In the genomic region with DNA sequence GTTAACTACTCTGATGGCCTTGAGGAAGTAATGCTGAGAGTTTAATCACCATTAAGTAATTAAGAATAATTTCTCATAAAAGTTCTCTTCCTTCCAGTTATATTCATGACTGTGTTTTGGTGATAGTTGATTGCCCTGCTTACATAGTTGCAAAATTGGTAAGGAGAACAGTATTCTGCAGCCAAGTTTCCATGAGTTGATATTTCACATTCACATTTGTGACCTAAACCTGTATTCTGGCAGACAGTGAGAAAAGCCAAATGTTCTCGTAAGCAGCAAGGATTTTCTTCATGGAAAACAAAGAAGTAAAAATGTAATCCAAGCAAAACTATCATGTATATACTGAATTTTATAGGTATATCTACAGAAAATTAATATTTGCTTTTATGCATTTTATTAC, we compare ENCODE assay signal across 13 cellular contexts.
"Had no signal": no experiment of that assay in that cellular context is flagged by ENCODE, and none has a peak within 500 bp of the region (broad histone marks: within the 10 kb centered on the region; RNA-seq: fewer than 3 reads in every experiment).

No MANE protein-coding gene starts in this region.

- H3K9me3 Mint-ChIP-seq: activated naive CD8-positive, alpha-beta T cell treated with anti-CD3 and anti-CD28 coated beads, Interleukin-2, amount 50 U/mL, for 24 hours; activated T-helper 2 cell treated with anti-CD3 and anti-CD28 coated beads, Interferon-gamma antibody, Interleukin-2, Interleukin-4, amounts not matched to agents 10 μg/mL and 5 μg/mL and 100 μg/mL, durations not matched to agents 14 hours and 24 hours and 36 hours had no signal

- H3K4me3 ChIP-seq: dorsolateral prefrontal cortex had no signal

- ATAC-seq: activated CD8-positive, alpha-beta memory T cell treated with anti-CD3 and anti-CD28 coated beads, Interleukin-2, amount 10 ng/mL, durations not matched to agents 7 days and 5 days; activated naive CD8-positive, alpha-beta T cell treated with anti-CD3 and anti-CD28 coated beads, Interleukin-2, amount 50 U/mL, for 24 hours had no signal

- H3K4me1 Mint-ChIP-seq: activated CD8-positive, alpha-beta memory T cell treated with anti-CD3 and anti-CD28 coated beads, Interleukin-2, amount 10 ng/mL, durations not matched to agents 7 days and 5 days; activated naive CD8-positive, alpha-beta T cell treated with anti-CD3 and anti-CD28 coated beads, Interleukin-2, amount 50 U/mL, for 24 hours had no signal

- H3K27ac ChIP-seq: dorsolateral prefrontal cortex, WERI-Rb-1 had no signal

- H3K27ac Mint-ChIP-seq: activated CD8-positive, alpha-beta memory T cell treated with anti-CD3 and anti-CD28 coated beads, Interleukin-2, amount 10 ng/mL, durations not matched to agents 7 days and 5 days; activated naive CD4-positive, alpha-beta T cell treated with anti-CD3 and anti-CD28 coated beads for 36 hours; activated naive CD8-positive, alpha-beta T cell treated with anti-CD3 and anti-CD28 coated beads, Interleukin-2, amount 50 U/mL, for 24 hours; activated T-helper 2 cell treated with anti-CD3 and anti-CD28 coated beads, Interferon-gamma antibody, Interleukin-2, Interleukin-4, amounts not matched to agents 10 μg/mL and 5 μg/mL and 100 μg/mL, durations not matched to agents 14 hours and 24 hours and 36 hours; T-helper 1 cell treated with Interleukin-12 subunit alpha and Interleukin-12 subunit beta and Interleukin-4 antibody, amounts not matched to agents 30 μg/mL and 1 μg/mL, for 36 hours had no signal

- H3K4me3 Mint-ChIP-seq: activated CD8-positive, alpha-beta memory T cell treated with anti-CD3 and anti-CD28 coated beads, Interleukin-2, amount 10 ng/mL, durations not matched to agents 7 days and 5 days; activated naive CD4-positive, alpha-beta T cell treated with anti-CD3 and anti-CD28 coated beads for 36 hours; activated naive CD8-positive, alpha-beta T cell treated with anti-CD3 and anti-CD28 coated beads, Interleukin-2, amount 50 U/mL, for 24 hours; T-helper 1 cell treated with Interleukin-12 subunit alpha and Interleukin-12 subunit beta and Interleukin-4 antibody, amounts not matched to agents 30 μg/mL and 1 μg/mL, for 36 hours had no signal

- H3K36me3 ChIP-seq: WERI-Rb-1 had no signal

- DNase-seq: activated CD4-positive, alpha-beta T cell treated with anti-CD3 and anti-CD28 coated beads, Interleukin-2, amount 50 U/mL, for 48 hours; activated CD8-positive, alpha-beta memory T cell treated with anti-CD3 and anti-CD28 coated beads, Interleukin-2, amount 10 ng/mL, durations not matched to agents 7 days and 5 days; activated naive CD4-positive, alpha-beta T cell treated with anti-CD3 and anti-CD28 coated beads for 36 hours; activated naive CD8-positive, alpha-beta T cell treated with anti-CD3 and anti-CD28 coated beads, Interleukin-2, amount 50 U/mL, for 24 hours; activated T-cell treated with anti-CD3 and anti-CD28 coated beads, Interleukin-2, amount 50 U/mL, for 1 hour; dorsolateral prefrontal cortex; islet precursor cell; mesendoderm; stimulated activated naive CD4-positive, alpha-beta T cell; trophoblast cell; WERI-Rb-1 had no signal

- H3K27me3 Mint-ChIP-seq: activated CD8-positive, alpha-beta memory T cell treated with anti-CD3 and anti-CD28 coated beads, Interleukin-2, amount 10 ng/mL, durations not matched to agents 7 days and 5 days; activated naive CD8-positive, alpha-beta T cell treated with anti-CD3 and anti-CD28 coated beads, Interleukin-2, amount 50 U/mL, for 24 hours had no signal

- H3K27me3 ChIP-seq: dorsolateral prefrontal cortex had no signal
